ENCODE assay signal across 17 cellular contexts in the genomic region with DNA sequence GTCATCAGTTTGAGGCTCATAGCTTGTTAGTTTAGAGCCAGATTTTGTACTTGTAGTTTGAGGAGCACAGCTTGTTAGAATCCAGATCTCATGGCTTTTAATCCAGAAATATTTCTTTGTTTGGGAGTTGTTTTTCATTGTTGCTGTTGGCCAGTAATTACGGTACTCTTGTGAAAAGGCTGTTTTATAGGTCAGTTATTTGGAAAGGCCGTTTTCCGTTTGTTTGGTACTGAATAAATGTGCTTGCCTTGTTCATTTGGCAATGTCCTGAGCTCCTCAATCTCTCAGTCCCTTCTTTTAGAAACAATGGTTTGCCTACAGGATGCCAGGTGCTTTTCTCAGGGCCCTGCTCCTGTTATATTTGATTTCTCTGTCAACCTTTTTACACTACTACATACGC. TPM values are rescaled to one million over a fixed set of nuclear protein-coding genes. Genes with fewer than 3 reads are reported as not detected.
A peak's percentile ranks its signal among the peaks of the same experiment; 100 is the strongest.
DNase-seq lines count a peak whose midpoint lies in the region; ATAC-seq and TF ChIP-seq lines count a peak whose summit lies in the region.
"Had no signal": no experiment of that assay in that cellular context is flagged by ENCODE, and none has a peak within 500 bp of the region (broad histone marks: within the 10 kb centered on the region; RNA-seq: fewer than 3 reads in every experiment).

No MANE protein-coding gene starts in this region.

- ATAC-seq in GM18907 (IDR thresholded peaks at IDR 0.05; ENCODE audit: unreplicated experiment) = no peak
- no peak for ATAC-seq in HG03342 (IDR thresholded peaks at IDR 0.05; ENCODE audit: unreplicated experiment)

- TF ChIP-seq POLR2A in breast epithelium (IDR thresholded peaks at IDR 0.05) (no peak), esophagus squamous epithelium (IDR thresholded peaks at IDR 0.05) (no peak), tibial nerve (IDR thresholded peaks at IDR 0.05) (no peak)

- intact Hi-C loops in breast epithelium (cut with DNase I; ENCODE audit: low total_unique reads) = loop anchor here (5.0 to 10.0 kb wide), 2 partner anchors 89 to 502 kb away; no protein-coding TSS in a partner anchor
- intact Hi-C loops in esophagus squamous epithelium (cut with DNase I) = no loop called here

- H3K27ac ChIP-seq in breast epithelium = peak overlapping the region; percentile 77 to 81
- H3K27ac ChIP-seq in esophagus squamous epithelium = peak overlapping the region in 3 of 4 donors; percentile 67 to 75 (median 68)
- H3K27ac ChIP-seq in neutrophil = peak overlapping the region; percentile 19
- peak overlapping the region; percentile 6 to 82 (median 71) for H3K27ac ChIP-seq in tibial nerve
- H3K27ac ChIP-seq: brain microvascular endothelial cell had no signal

- H3K9me3 ChIP-seq in breast epithelium (no peaks in the 10 kb centered on the region), esophagus squamous epithelium (no peaks in the 10 kb centered on the region), neutrophil (no peaks in the 10 kb centered on the region), tibial nerve (no peaks in the 10 kb centered on the region)

- H3K4me3 ChIP-seq in breast epithelium (no peak overlapping the region), esophagus squamous epithelium (no peak overlapping the region), neutrophil (ENCODE audit: low read depth in 1 of 2, low read length in 1 of 2) (no peak overlapping the region), tibial nerve (no peak overlapping the region)

- peak; percentile 23 to 70 for TF ChIP-seq EP300 in tibial nerve (IDR thresholded peaks at IDR 0.05)

- H3K4me1 ChIP-seq in breast epithelium = peaks cover 0 to 12% of the 10 kb centered on the region in 2 donors
- H3K4me1 ChIP-seq in esophagus squamous epithelium = peaks cover 0 to 33% (median 14%) of the 10 kb centered on the region in 3 donors
- peaks cover 5 to 11% of the 10 kb centered on the region in 2 experiments for H3K4me1 ChIP-seq in neutrophil (ENCODE audit: control insufficient read depth in 1 of 2, insufficient read depth in 1 of 2, low read depth in 1 of 2, low read length in 1 of 2)
- peaks cover 0 to 42% (median 7%) of the 10 kb centered on the region in 4 donors for H3K4me1 ChIP-seq in tibial nerve

- 50 to 75% methylated on average over 4 of the region's 4 CpGs for WGBS in esophagus squamous epithelium, 2 donors
- 9 to 21% methylated on average over 4 of the region's 4 CpGs for WGBS in tibial nerve, 2 donors

- TF ChIP-seq CTCF in breast epithelium (IDR thresholded peaks at IDR 0.05) (no peak), esophagus squamous epithelium (IDR thresholded peaks at IDR 0.05) (no peak), neutrophil (IDR thresholded peaks at IDR 0.05) (no peak), tibial nerve (IDR thresholded peaks at IDR 0.05) (no peak)

- H3K27me3 ChIP-seq in breast epithelium (no peaks in the 10 kb centered on the region), esophagus squamous epithelium (no peaks in the 10 kb centered on the region), neutrophil (peaks cover 24% of the 10 kb centered on the region), tibial nerve (no peaks in the 10 kb centered on the region)
- H3K27me3 ChIP-seq: brain microvascular endothelial cell had no signal

- DNase-seq in breast epithelium (ENCODE audit: low spot score in 2 of 2) (no peak), esophagus squamous epithelium (lab: John Stamatoyannopoulos, UW) (no peak), tibial nerve (ENCODE audit: low spot score in 2 of 2) (no peak), NCI-H1694 (lab: John Stamatoyannopoulos, UW) (no peak)
- DNase-seq: activated CD4-positive, alpha-beta T cell treated with anti-CD3 and anti-CD28 coated beads, Interleukin-2, amount 50 U/mL, for 48 hours; brain microvascular endothelial cell; HFFc6; NCI-H1417 treated with DMSO at 0.1 percent for 48 hours; NK-92 treated with Interleukin-12 subunit alpha and Interleukin-12 subunit beta, amount 100 ng/mL, for 24 hours; RPMI8226; stimulated activated naive CD4-positive, alpha-beta T cell treated with Interleukin-2 at 50 U/mL for 16 hours had no signal

- H3K36me3 ChIP-seq in breast epithelium = no peaks in the 10 kb centered on the region
- H3K36me3 ChIP-seq in esophagus squamous epithelium = no peaks in the 10 kb centered on the region
- H3K36me3 ChIP-seq in neutrophil = peaks cover 15% of the 10 kb centered on the region
- peaks cover 0 to 5% (median 0%) of the 10 kb centered on the region in 3 donors for H3K36me3 ChIP-seq in tibial nerve
- H3K36me3 ChIP-seq: brain microvascular endothelial cell had no signal

RNA-seq across cellular contexts. Expression of a gene that starts 4.5 kb away (rescaled TPM):
- total RNA-seq in breast epithelium = 10 to 100 TPM; 12.8 to 19.3 (median 13.1) TPM
- 1 to 10 TPM; 2.2 to 7.6 (median 5.2) TPM for total RNA-seq in esophagus squamous epithelium
- total RNA-seq in tibial nerve = 10 to 100 TPM; 16.2 to 23.7 (median 19.7) TPM
- total RNA-seq: HFFc6 had no signal

RNA-seq across cellular contexts. Expression of a gene that starts 10.0 kb away (rescaled TPM):
- total RNA-seq in breast epithelium (not detected), esophagus squamous epithelium (not detected), tibial nerve (not detected)
- total RNA-seq: HFFc6, HT1080, kidney epithelial cell, pulmonary artery endothelial cell had no signal

RNA-seq across cellular contexts. Expression of a gene that starts 39.1 kb away (rescaled TPM):
- total RNA-seq in breast epithelium = 10 to 100 TPM; 20.8 to 43.9 (median 27.2) TPM
- 10 to 100 TPM in 2 of 4 donors, 1 to 10 TPM in 2; 6.6 to 19.5 (median 8.6) TPM for total RNA-seq in esophagus squamous epithelium
- 10 to 100 TPM; 19.0 to 23.8 (median 20.7) TPM for total RNA-seq in tibial nerve

Comparison
In these comparisons a context has a peak if more than half of its experiments do, and no peak if none do; other contexts are left out.
1. H3K27ac ChIP-seq: peak in every context shown above with its lines; median percentile 79 in breast epithelium; 71 in tibial nerve; 68 in esophagus squamous epithelium; 19 in neutrophil.